In the genomic region with DNA sequence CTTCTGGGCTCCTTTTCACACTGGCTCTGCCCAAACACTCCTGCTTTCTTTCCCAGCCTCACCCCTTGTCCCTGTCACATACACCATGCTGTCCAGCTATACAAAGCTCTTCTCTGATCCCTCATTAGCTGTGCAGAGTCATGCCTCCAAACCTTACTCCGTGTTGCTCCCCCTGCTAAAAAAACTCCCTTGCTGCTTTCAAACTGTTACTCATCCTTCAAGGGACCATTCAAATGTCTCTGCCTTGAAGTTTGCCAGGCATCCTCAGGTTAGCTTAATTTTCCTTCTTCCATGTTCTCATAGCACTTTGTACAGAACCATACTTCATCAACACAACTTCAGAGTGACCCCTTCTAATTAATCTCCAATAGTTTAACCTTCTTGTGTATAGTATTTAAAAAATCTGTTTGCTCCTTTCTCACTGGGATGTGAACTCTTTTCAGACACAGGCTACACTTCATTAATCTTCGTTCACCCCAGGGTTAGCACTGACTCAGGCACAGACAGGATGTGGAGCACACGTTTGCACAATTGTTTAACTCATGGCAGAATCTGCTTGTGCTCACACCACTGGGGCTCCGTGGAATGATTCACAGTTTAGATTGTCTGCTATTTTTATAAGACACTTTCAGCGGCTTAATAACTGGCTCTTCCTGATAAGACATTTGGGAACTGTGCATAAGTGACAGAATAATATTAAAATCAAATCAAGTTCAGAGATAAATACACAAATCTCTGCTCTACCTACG, we compare ENCODE assay signal across 1 cellular context.
TF ChIP-seq lines count a peak whose summit lies in the region.

No MANE protein-coding gene starts in this region.

TF ChIP-seq in SK-N-SH treated with all-trans-retinoic acid at 6 μM for 48 hours, 23 proteins besides CTCF, POLR2A, EP300 and RAD21 (continued from another document):
- TF ChIP-seq, protein P1, sequence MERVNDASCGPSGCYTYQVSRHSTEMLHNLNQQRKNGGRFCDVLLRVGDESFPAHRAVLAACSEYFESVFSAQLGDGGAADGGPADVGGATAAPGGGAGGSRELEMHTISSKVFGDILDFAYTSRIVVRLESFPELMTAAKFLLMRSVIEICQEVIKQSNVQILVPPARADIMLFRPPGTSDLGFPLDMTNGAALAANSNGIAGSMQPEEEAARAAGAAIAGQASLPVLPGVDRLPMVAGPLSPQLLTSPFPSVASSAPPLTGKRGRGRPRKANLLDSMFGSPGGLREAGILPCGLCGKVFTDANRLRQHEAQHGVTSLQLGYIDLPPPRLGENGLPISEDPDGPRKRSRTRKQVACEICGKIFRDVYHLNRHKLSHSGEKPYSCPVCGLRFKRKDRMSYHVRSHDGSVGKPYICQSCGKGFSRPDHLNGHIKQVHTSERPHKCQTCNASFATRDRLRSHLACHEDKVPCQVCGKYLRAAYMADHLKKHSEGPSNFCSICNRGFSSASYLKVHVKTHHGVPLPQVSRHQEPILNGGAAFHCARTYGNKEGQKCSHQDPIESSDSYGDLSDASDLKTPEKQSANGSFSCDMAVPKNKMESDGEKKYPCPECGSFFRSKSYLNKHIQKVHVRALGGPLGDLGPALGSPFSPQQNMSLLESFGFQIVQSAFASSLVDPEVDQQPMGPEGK (CRISPR knock-in tag; IDR thresholded peaks at IDR 0.05; ENCODE audit: borderline replicate concordance), result no peak
- TF ChIP-seq ARNTL (CRISPR knock-in tag; IDR thresholded peaks at IDR 0.05; ENCODE audit: borderline replicate concordance, low read depth), result no peak
- TF ChIP-seq ISL1 (CRISPR knock-in tag; IDR thresholded peaks at IDR 0.05), result no peak; the same call in 1 of the 2 replicates
- TF ChIP-seq BACH2 (CRISPR knock-in tag; IDR thresholded peaks at IDR 0.05; ENCODE audit: borderline replicate concordance), result no peak
